Comparison of ENCODE assay signal across 8 cellular contexts in genomic region chr17:45061606-45062205, GRCh38. TPM values are rescaled to one million over a fixed set of nuclear protein-coding genes. Genes with fewer than 3 reads are reported as not detected.
DNase-seq lines count a peak whose midpoint lies in the region; ATAC-seq, FAIRE-seq and TF ChIP-seq lines count a peak whose summit lies in the region.

No MANE protein-coding gene starts in this region.

- H3K36me3 ChIP-seq in WERI-Rb-1 = peaks cover 14% of the 10 kb centered on the region
- peaks cover 0 to 3% of the 10 kb centered on the region in 2 donors for H3K36me3 ChIP-seq in gastroesophageal sphincter
- no peaks in the 10 kb centered on the region for H3K36me3 ChIP-seq in skeletal muscle tissue (ENCODE audit: control insufficient read depth in 3 of 3, insufficient read depth in 3 of 3, low read length in 3 of 3)

- TF ChIP-seq CTCF in WERI-Rb-1 (IDR thresholded peaks at IDR 0.05; ENCODE audit: low read depth, low read length) (no peak), gastroesophageal sphincter (IDR thresholded peaks at IDR 0.05) (no peak)

- ATAC-seq in gastroesophageal sphincter (no peak), HG03432 (IDR thresholded peaks at IDR 0.05; ENCODE audit: unreplicated experiment) (no peak)

- H3K27ac ChIP-seq in WERI-Rb-1 (peak overlapping the region; percentile 94), gastroesophageal sphincter (peak overlapping the region; percentile 41 to 96 (median 91)), skeletal muscle tissue (ENCODE audit: low read depth, low read length) (peak overlapping the region; percentile 85)

- peak overlapping the region; percentile 87 to 99 (median 98) for H3K9ac ChIP-seq in skeletal muscle tissue (ENCODE audit: low read depth in 1 of 3, low read length in 3 of 3)

- peak; percentile 91 for FAIRE-seq in GM12892 (lab: Jason Lieb, UNC)
- no peak for FAIRE-seq in frontal cortex (lab: Jason Lieb, UNC)

- H3K9me3 ChIP-seq in WERI-Rb-1 (ENCODE audit: severe bottlenecking) (no peaks in the 10 kb centered on the region), gastroesophageal sphincter (no peaks in the 10 kb centered on the region), skeletal muscle tissue (ENCODE audit: control insufficient read depth in 3 of 3, low read length in 3 of 3) (no peaks in the 10 kb centered on the region)

- DNase-seq in GM12892 (ENCODE audit: insufficient read length) = no peak
- DNase-seq in WERI-Rb-1 = no peak
- DNase-seq in frontal cortex (ENCODE audit: low spot score in 2 of 2) = no peak
- no peak for DNase-seq in NCI-H187 (lab: John Stamatoyannopoulos, UW)
- no peak for DNase-seq in NCI-H2081 treated with DMSO at 0.1 percent for 48 hours (lab: John Stamatoyannopoulos, UW)

- no peaks in the 10 kb centered on the region for H3K27me3 ChIP-seq in WERI-Rb-1 (ENCODE audit: insufficient read depth, low read depth, severe bottlenecking)
- no peaks in the 10 kb centered on the region for H3K27me3 ChIP-seq in gastroesophageal sphincter
- H3K27me3 ChIP-seq in skeletal muscle tissue (ENCODE audit: control insufficient read depth in 3 of 3, insufficient read depth in 3 of 3, low read length in 3 of 3) = no peaks in the 10 kb centered on the region

- TF ChIP-seq POLR2A in GM12892 (IDR thresholded peaks at IDR 0.05; ENCODE audit: low read depth, low read length) (no peak), gastroesophageal sphincter (IDR thresholded peaks at IDR 0.05) (no peak)

- H3K4me3 ChIP-seq in WERI-Rb-1 (ENCODE audit: low read depth, low read length) (peak overlapping the region; percentile 97), gastroesophageal sphincter (peak overlapping the region; percentile 70 to 89), skeletal muscle tissue (ENCODE audit: low read length in 3 of 3) (peak overlapping the region; percentile 95 to 100 (median 100))

- H3K4me1 ChIP-seq in gastroesophageal sphincter = peaks cover 8 to 70% (median 26%) of the 10 kb centered on the region in 3 donors
- peaks cover 26 to 44% (median 30%) of the 10 kb centered on the region in 3 donors for H3K4me1 ChIP-seq in skeletal muscle tissue (ENCODE audit: control insufficient read depth in 3 of 3, insufficient read depth in 3 of 3, low read length in 3 of 3)

- TF ChIP-seq EP300 in gastroesophageal sphincter (IDR thresholded peaks at IDR 0.05) = no peak

- WGBS in gastroesophageal sphincter (ENCODE audit: low coverage in 1 of 2), 2 donors = 12 to 14% methylated on average over 15 of the region's 15 CpGs

RNA-seq across cellular contexts. Expression of gene NMT1, which starts 0.6 kb away (rescaled TPM):
- polyA plus RNA-seq in GM12892 (2012; ENCODE audit: missing spikeins) = 74.6 TPM
- total RNA-seq in gastroesophageal sphincter (100 to 1,000 TPM in 1 of 4 donors, 10 to 100 TPM in 3; 63.5 to 129 (median 69.1) TPM), skeletal muscle tissue (35.5 TPM), frontal cortex (29.3 TPM)

RNA-seq across cellular contexts. Expression of gene DCAKD, which starts 10.3 kb away (rescaled TPM):
- polyA plus RNA-seq in GM12892 (2012; ENCODE audit: missing spikeins) = 18.1 TPM
- total RNA-seq in gastroesophageal sphincter (10 to 100 TPM; 50.3 to 68.2 (median 58.0) TPM), skeletal muscle tissue (20.9 TPM), frontal cortex (48.5 TPM)
